Comparison of ENCODE assay signal across 25 cellular contexts in the genomic region with DNA sequence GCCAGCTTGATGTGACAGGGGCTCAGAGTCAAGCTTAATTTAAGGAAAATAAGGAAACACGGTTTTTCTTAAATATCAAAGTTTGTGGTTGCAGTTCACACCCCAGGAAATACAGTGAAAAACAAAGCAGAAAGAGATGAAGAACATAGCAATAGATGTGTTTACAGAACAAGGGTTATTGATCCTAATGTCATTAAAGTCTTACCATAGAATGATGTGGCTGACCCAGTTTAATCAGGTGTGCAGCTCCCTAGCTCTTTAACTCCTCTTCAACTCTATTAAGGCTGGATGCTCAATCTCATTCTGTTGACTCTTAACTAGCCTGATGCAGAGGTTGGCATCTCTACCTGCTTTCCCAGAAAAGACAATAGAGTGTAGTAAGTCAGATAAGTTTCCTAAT.
"Had no signal": no experiment of that assay in that cellular context is flagged by ENCODE, and none has a peak within 500 bp of the region (broad histone marks: within the 10 kb centered on the region; RNA-seq: fewer than 3 reads in every experiment).

No MANE protein-coding gene starts in this region.

- H3K27me3 ChIP-seq: colonic mucosa, testis had no signal

- H3K36me3 Mint-ChIP-seq: brain; stimulated activated memory B cell treated with anti-CD40 and anti-IgM and Interleukin-4, amounts not matched to agents 10 μg/mL and 1 μg/mL and 100 μg/mL, for 72 hours; type B pancreatic cell had no signal

- H3K9me3 ChIP-seq: colonic mucosa, lower lobe of right lung, psoas muscle, testis had no signal

- ATAC-seq: activated CD8-positive, alpha-beta T cell treated with anti-CD3 and anti-CD28 coated beads, Interleukin-2, amount 10 ng/mL, durations not matched to agents 7 days and 5 days; activated T-cell treated with anti-CD3 and anti-CD28 coated beads, Interleukin-2, amount 50 U/mL, for 4 hours; left cardiac atrium; lower lobe of right lung; psoas muscle; right cardiac atrium; stimulated activated memory B cell treated with anti-CD40 and anti-IgM and Interleukin-4, amounts not matched to agents 10 μg/mL and 1 μg/mL and 100 μg/mL, for 72 hours had no signal

- H3K4me1 ChIP-seq: colonic mucosa, lower lobe of right lung, psoas muscle, testis had no signal

- H3K4me3 Mint-ChIP-seq: activated CD4-positive, alpha-beta T cell treated with anti-CD3 and anti-CD28 coated beads, Interleukin-2, amount 10 ng/mL, durations not matched to agents 24 days and 14 days; activated CD8-positive, alpha-beta T cell treated with anti-CD3 and anti-CD28 coated beads, Interleukin-2, amount 10 ng/mL, durations not matched to agents 7 days and 5 days; activated naive CD4-positive, alpha-beta T cell treated with anti-CD3 and anti-CD28 coated beads for 36 hours; activated T-cell treated with anti-CD3 and anti-CD28 coated beads, Interleukin-2, amount 50 U/mL, for 4 hours; brain; nephron progenitor cell; stimulated activated memory B cell treated with anti-CD40 and anti-IgM and Interleukin-4, amounts not matched to agents 10 μg/mL and 1 μg/mL and 100 μg/mL, for 72 hours; type B pancreatic cell had no signal

- H3K27ac ChIP-seq: colonic mucosa, lower lobe of right lung, psoas muscle had no signal

- H3K4me1 Mint-ChIP-seq: stimulated activated memory B cell treated with anti-CD40 and anti-IgM and Interleukin-4, amounts not matched to agents 10 μg/mL and 1 μg/mL and 100 μg/mL, for 72 hours had no signal

- H3K27ac Mint-ChIP-seq: activated CD4-positive, alpha-beta T cell treated with anti-CD3 and anti-CD28 coated beads, Interleukin-2, amount 10 ng/mL, durations not matched to agents 24 days and 14 days; activated CD8-positive, alpha-beta T cell treated with anti-CD3 and anti-CD28 coated beads, Interleukin-2, amount 10 ng/mL, durations not matched to agents 7 days and 5 days; activated naive CD4-positive, alpha-beta T cell treated with anti-CD3 and anti-CD28 coated beads for 36 hours; nephron progenitor cell; stimulated activated memory B cell treated with anti-CD40 and anti-IgM and Interleukin-4, amounts not matched to agents 10 μg/mL and 1 μg/mL and 100 μg/mL, for 72 hours; type B pancreatic cell had no signal

- H3K36me3 ChIP-seq: colonic mucosa, lower lobe of right lung had no signal

- DNase-seq: activated CD4-positive, alpha-beta T cell treated with anti-CD3 and anti-CD28 coated beads, Interleukin-2, amount 10 ng/mL, durations not matched to agents 24 days and 14 days; activated CD8-positive, alpha-beta memory T cell treated with anti-CD3 and anti-CD28 coated beads, Interleukin-2, amount 50 U/mL, for 4 hours; activated CD8-positive, alpha-beta T cell treated with anti-CD3 and anti-CD28 coated beads, Interleukin-2, amount 10 ng/mL, durations not matched to agents 7 days and 5 days; activated naive CD4-positive, alpha-beta T cell treated with anti-CD3 and anti-CD28 coated beads for 36 hours; activated T-cell treated with anti-CD3 and anti-CD28 coated beads, Interleukin-2, amount 50 U/mL, for 4 hours; anterior cingulate cortex; central memory CD4-positive, alpha-beta T cell; colonic mucosa; erythroblast; foreskin melanocyte; glutamatergic neuron; hippocampal formation; left cardiac atrium; lower lobe of right lung; nephron progenitor cell; occipital lobe; psoas muscle; right cardiac atrium; small intestine; stimulated activated CD4-positive, alpha-beta T cell treated with anti-CD3 and anti-CD28 coated beads, Interleukin-4, amount 100 ng/mL, for 24 hours; T-helper 9 cell; testis had no signal

- H3K9me3 Mint-ChIP-seq: activated CD4-positive, alpha-beta T cell treated with anti-CD3 and anti-CD28 coated beads, Interleukin-2, amount 10 ng/mL, durations not matched to agents 24 days and 14 days; activated naive CD4-positive, alpha-beta T cell treated with anti-CD3 and anti-CD28 coated beads for 36 hours; activated T-cell treated with anti-CD3 and anti-CD28 coated beads, Interleukin-2, amount 50 U/mL, for 4 hours; brain; nephron progenitor cell; stimulated activated memory B cell treated with anti-CD40 and anti-IgM and Interleukin-4, amounts not matched to agents 10 μg/mL and 1 μg/mL and 100 μg/mL, for 72 hours; type B pancreatic cell had no signal

- H3K4me3 ChIP-seq: colonic mucosa, lower lobe of right lung, psoas muscle, testis had no signal

- H3K27me3 Mint-ChIP-seq: brain; stimulated activated memory B cell treated with anti-CD40 and anti-IgM and Interleukin-4, amounts not matched to agents 10 μg/mL and 1 μg/mL and 100 μg/mL, for 72 hours; type B pancreatic cell had no signal
